In genomic region chr2:169304689-169305088, GRCh38 we compare ENCODE assay signal across 5 cellular contexts. TPM values are rescaled to one million over a fixed set of nuclear protein-coding genes. Genes with fewer than 3 reads are reported as not detected.
"Had no signal": no experiment of that assay in that cellular context is flagged by ENCODE, and none has a peak within 500 bp of the region (broad histone marks: within the 10 kb centered on the region; RNA-seq: fewer than 3 reads in every experiment).

No MANE protein-coding gene starts in this region.

RNA-seq across cellular contexts. Expression of gene LRP2, which starts 57.6 kb away (rescaled TPM):
- total RNA-seq: ascending aorta, bronchial epithelial cell, chondrocyte had no signal
- polyA plus RNA-seq: adrenal gland, aorta had no signal
